2 cellular contexts compared by ENCODE assay signal in genomic region chr13:95100525-95101121, GRCh38.
TF ChIP-seq lines count a peak whose summit lies in the region.

No MANE protein-coding gene starts in this region.

TF ChIP-seq in IMR-90, 13 proteins besides CTCF, POLR2A, EP300 and RAD21 (continued from another document):
- no peak for TF ChIP-seq USF2 (IDR thresholded peaks at IDR 0.05; ENCODE audit: low read depth, low read length)
- TF ChIP-seq MAFK (IDR thresholded peaks at IDR 0.05; ENCODE audit: low read depth, low read length): no peak
- TF ChIP-seq SMC3 (IDR thresholded peaks at IDR 0.05; ENCODE audit: low read depth, low read length): no peak
- TF ChIP-seq, protein P1, sequence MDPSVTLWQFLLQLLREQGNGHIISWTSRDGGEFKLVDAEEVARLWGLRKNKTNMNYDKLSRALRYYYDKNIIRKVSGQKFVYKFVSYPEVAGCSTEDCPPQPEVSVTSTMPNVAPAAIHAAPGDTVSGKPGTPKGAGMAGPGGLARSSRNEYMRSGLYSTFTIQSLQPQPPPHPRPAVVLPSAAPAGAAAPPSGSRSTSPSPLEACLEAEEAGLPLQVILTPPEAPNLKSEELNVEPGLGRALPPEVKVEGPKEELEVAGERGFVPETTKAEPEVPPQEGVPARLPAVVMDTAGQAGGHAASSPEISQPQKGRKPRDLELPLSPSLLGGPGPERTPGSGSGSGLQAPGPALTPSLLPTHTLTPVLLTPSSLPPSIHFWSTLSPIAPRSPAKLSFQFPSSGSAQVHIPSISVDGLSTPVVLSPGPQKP (IDR thresholded peaks at IDR 0.05; ENCODE audit: borderline replicate concordance, low read depth, low read length): no peak
- TF ChIP-seq FOS (IDR thresholded peaks at IDR 0.05; ENCODE audit: low read depth, low read length): no peak

TF ChIP-seq in GM12878, 131 proteins besides CTCF, POLR2A, EP300 and RAD21 (continued from another document):
- TF ChIP-seq GATAD2B (conservative IDR thresholded peaks at IDR 0.05; ENCODE audit: low read depth): no peak
- no peak; the same call in 1 of the 2 replicates for TF ChIP-seq ZNF24 (IDR thresholded peaks at IDR 0.05)
- TF ChIP-seq, protein P2, sequence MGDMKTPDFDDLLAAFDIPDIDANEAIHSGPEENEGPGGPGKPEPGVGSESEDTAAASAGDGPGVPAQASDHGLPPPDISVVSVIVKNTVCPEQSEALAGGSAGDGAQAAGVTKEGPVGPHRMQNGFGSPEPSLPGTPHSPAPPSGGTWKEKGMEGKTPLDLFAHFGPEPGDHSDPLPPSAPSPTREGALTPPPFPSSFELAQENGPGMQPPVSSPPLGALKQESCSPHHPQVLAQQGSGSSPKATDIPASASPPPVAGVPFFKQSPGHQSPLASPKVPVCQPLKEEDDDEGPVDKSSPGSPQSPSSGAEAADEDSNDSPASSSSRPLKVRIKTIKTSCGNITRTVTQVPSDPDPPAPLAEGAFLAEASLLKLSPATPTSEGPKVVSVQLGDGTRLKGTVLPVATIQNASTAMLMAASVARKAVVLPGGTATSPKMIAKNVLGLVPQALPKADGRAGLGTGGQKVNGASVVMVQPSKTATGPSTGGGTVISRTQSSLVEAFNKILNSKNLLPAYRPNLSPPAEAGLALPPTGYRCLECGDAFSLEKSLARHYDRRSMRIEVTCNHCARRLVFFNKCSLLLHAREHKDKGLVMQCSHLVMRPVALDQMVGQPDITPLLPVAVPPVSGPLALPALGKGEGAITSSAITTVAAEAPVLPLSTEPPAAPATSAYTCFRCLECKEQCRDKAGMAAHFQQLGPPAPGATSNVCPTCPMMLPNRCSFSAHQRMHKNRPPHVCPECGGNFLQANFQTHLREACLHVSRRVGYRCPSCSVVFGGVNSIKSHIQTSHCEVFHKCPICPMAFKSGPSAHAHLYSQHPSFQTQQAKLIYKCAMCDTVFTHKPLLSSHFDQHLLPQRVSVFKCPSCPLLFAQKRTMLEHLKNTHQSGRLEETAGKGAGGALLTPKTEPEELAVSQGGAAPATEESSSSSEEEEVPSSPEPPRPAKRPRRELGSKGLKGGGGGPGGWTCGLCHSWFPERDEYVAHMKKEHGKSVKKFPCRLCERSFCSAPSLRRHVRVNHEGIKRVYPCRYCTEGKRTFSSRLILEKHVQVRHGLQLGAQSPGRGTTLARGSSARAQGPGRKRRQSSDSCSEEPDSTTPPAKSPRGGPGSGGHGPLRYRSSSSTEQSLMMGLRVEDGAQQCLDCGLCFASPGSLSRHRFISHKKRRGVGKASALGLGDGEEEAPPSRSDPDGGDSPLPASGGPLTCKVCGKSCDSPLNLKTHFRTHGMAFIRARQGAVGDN (IDR thresholded peaks at IDR 0.05): peak; percentile 57; the same call in 1 of the 2 replicates
- TF ChIP-seq STAT1 (conservative IDR thresholded peaks at IDR 0.05): no peak
- no peak for TF ChIP-seq PBX3 (IDR thresholded peaks at IDR 0.05; ENCODE audit: insufficient replicate concordance, low read depth, low read length)
- TF ChIP-seq RUNX3 (IDR thresholded peaks at IDR 0.05; ENCODE audit: low read length): peak; percentile 30; the same call in 1 of the 2 replicates
- TF ChIP-seq EZH2 (IDR thresholded peaks at IDR 0.05; ENCODE audit: borderline replicate concordance, control insufficient read depth, low read depth, low read length): no peak
- no peak for TF ChIP-seq NFIC (IDR thresholded peaks at IDR 0.05; ENCODE audit: low read depth, low read length)
- TF ChIP-seq ZBTB11 (CRISPR knock-in tag; IDR thresholded peaks at IDR 0.05): no peak
- TF ChIP-seq SMARCA5 (IDR thresholded peaks at IDR 0.05): no peak
- TF ChIP-seq NR2C1 (IDR thresholded peaks at IDR 0.05): no peak
- no peak for TF ChIP-seq CEBPB (IDR thresholded peaks at IDR 0.05; ENCODE audit: borderline replicate concordance in 1 of 2, low read depth in 2 of 2, low read length in 2 of 2)
- no peak for TF ChIP-seq ZNF274 (IDR thresholded peaks at IDR 0.05; ENCODE audit: insufficient read depth, insufficient read length)
- no peak for TF ChIP-seq NFYA (IDR thresholded peaks at IDR 0.05; ENCODE audit: borderline replicate concordance, low read depth, low read length)
- TF ChIP-seq FOS (IDR thresholded peaks at IDR 0.05; ENCODE audit: borderline replicate concordance, extremely low read depth, insufficient read length): no peak
- peak; percentile 28 for TF ChIP-seq SKIL (IDR thresholded peaks at IDR 0.05; ENCODE audit: low read depth, poor library complexity, severe bottlenecking)
- TF ChIP-seq ESRRA (IDR thresholded peaks at IDR 0.05; ENCODE audit: low read length): no peak
- peak; percentile 70; the same call in 1 of the 2 replicates for TF ChIP-seq MTA2 (IDR thresholded peaks at IDR 0.05; ENCODE audit: low read depth)
- TF ChIP-seq, protein P3, sequence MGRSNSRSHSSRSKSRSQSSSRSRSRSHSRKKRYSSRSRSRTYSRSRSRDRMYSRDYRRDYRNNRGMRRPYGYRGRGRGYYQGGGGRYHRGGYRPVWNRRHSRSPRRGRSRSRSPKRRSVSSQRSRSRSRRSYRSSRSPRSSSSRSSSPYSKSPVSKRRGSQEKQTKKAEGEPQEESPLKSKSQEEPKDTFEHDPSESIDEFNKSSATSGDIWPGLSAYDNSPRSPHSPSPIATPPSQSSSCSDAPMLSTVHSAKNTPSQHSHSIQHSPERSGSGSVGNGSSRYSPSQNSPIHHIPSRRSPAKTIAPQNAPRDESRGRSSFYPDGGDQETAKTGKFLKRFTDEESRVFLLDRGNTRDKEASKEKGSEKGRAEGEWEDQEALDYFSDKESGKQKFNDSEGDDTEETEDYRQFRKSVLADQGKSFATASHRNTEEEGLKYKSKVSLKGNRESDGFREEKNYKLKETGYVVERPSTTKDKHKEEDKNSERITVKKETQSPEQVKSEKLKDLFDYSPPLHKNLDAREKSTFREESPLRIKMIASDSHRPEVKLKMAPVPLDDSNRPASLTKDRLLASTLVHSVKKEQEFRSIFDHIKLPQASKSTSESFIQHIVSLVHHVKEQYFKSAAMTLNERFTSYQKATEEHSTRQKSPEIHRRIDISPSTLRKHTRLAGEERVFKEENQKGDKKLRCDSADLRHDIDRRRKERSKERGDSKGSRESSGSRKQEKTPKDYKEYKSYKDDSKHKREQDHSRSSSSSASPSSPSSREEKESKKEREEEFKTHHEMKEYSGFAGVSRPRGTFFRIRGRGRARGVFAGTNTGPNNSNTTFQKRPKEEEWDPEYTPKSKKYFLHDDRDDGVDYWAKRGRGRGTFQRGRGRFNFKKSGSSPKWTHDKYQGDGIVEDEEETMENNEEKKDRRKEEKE (IDR thresholded peaks at IDR 0.05): no peak
- peak; percentile 17; the same call in 1 of the 2 replicates for TF ChIP-seq ATF7 (IDR thresholded peaks at IDR 0.05; ENCODE audit: low read depth)
- no peak for TF ChIP-seq MEF2B (IDR thresholded peaks at IDR 0.05; ENCODE audit: partially characterized antibody, poor library complexity, severe bottlenecking)
